ENCODE assay signal across 22 cellular contexts in the genomic region with DNA sequence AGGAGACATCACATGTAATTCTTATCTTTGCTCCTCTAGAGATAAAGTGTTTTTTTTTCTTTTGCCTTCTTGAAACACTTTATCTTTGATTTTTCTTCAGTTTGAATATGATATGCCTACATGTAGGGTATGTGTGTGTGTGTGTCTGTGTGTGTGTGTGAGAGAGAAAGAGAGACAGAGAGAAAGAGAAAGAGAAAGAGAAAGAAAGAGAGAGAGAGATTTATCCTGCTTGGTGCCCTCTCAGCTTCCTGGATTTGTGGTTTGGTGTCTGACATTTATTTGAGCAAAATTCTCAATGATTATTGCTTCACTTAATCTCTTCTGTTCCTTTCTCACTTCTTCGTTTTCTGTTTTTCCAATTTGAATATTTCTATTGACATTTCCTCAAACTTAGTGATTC.
DNase-seq lines count a peak whose midpoint lies in the region; ATAC-seq and TF ChIP-seq lines count a peak whose summit lies in the region.
"Had no signal": no experiment of that assay in that cellular context is flagged by ENCODE, and none has a peak within 500 bp of the region (broad histone marks: within the 10 kb centered on the region; RNA-seq: fewer than 3 reads in every experiment).

No MANE protein-coding gene starts in this region.

- peak; percentile 69 for DNase-seq in activated CD4-positive, alpha-beta T cell treated with anti-CD3 and anti-CD28 coated beads, Interleukin-2, amount 10 ng/mL, durations not matched to agents 24 days and 14 days
- DNase-seq in activated CD4-positive, alpha-beta T cell treated with anti-CD3 and anti-CD28 coated beads for 1 hour: no peak
- no peak for DNase-seq in CD8-positive, alpha-beta T cell
- DNase-seq in iPS-NIHi7 (ENCODE audit: extremely low spot score): no peak
- DNase-seq: activated effector memory CD4-positive, alpha-beta T cell treated with Interleukin-2 at 50 U/mL for 16 hours; BE2C; effector memory CD4-positive, alpha-beta T cell; NCI-H1694 treated with DMSO at 0.1 percent for 48 hours; NCI-H345; NCI-H82; pancreas; right lobe of liver; SJCRH30; stimulated activated CD4-positive, alpha-beta T cell treated with anti-CD3 and anti-CD28 coated beads, Interleukin-15, amount 100 ng/mL, for 24 hours; WERI-Rb-1 had no signal

- intact Hi-C loops in activated CD4-positive, alpha-beta T cell treated with anti-CD3 and anti-CD28 coated beads, Interleukin-2, amount 10 ng/mL, durations not matched to agents 24 days and 14 days (cut with micrococcal nuclease): no loop called here
- intact Hi-C loops in CD8-positive, alpha-beta T cell (cut with DNase I, micrococcal nuclease): no loop called here
- intact Hi-C loops in dendritic cell treated with granulocyte-macrophage colony-stimulating factor and Interleukin-4, amounts not matched to agents 40 ng/mL and 50 ng/mL, for 4 days (cut with micrococcal nuclease): no loop called here

- no peak overlapping the region for H3K4me3 ChIP-seq in CD8-positive, alpha-beta T cell (ENCODE audit: low read depth, low read length)
- H3K4me3 ChIP-seq: ascending aorta, pancreas, right lobe of liver, SJCRH30 had no signal

- peak overlapping the region; percentile 42 for H3K27ac Mint-ChIP-seq in activated CD4-positive, alpha-beta T cell treated with anti-CD3 and anti-CD28 coated beads, Interleukin-2, amount 10 ng/mL, durations not matched to agents 24 days and 14 days
- H3K27ac Mint-ChIP-seq in CD8-positive, alpha-beta T cell: peak overlapping the region; percentile 75
- peak overlapping the region; percentile 29 for H3K27ac Mint-ChIP-seq in T-helper 1 cell treated with Interleukin-12 subunit alpha and Interleukin-12 subunit beta and Interleukin-4 antibody, amounts not matched to agents 30 μg/mL and 1 μg/mL, for 36 hours
- H3K27ac Mint-ChIP-seq in dendritic cell treated with granulocyte-macrophage colony-stimulating factor and Interleukin-4, amounts not matched to agents 40 ng/mL and 50 ng/mL, for 4 days: peak overlapping the region; percentile 21
- H3K27ac Mint-ChIP-seq: memory B cell had no signal

- peaks cover 2% of the 10 kb centered on the region for H3K36me3 Mint-ChIP-seq in activated CD4-positive, alpha-beta T cell treated with anti-CD3 and anti-CD28 coated beads, Interleukin-2, amount 10 ng/mL, durations not matched to agents 24 days and 14 days (ENCODE audit: low read depth)
- peaks cover 2% of the 10 kb centered on the region for H3K36me3 Mint-ChIP-seq in CD8-positive, alpha-beta T cell
- peaks cover 2% of the 10 kb centered on the region for H3K36me3 Mint-ChIP-seq in T-helper 1 cell treated with Interleukin-12 subunit alpha and Interleukin-12 subunit beta and Interleukin-4 antibody, amounts not matched to agents 30 μg/mL and 1 μg/mL, for 36 hours (ENCODE audit: low read depth)
- no peaks in the 10 kb centered on the region for H3K36me3 Mint-ChIP-seq in dendritic cell treated with granulocyte-macrophage colony-stimulating factor and Interleukin-4, amounts not matched to agents 40 ng/mL and 50 ng/mL, for 4 days (ENCODE audit: low read depth)

- peaks cover 10% of the 10 kb centered on the region for H3K27me3 Mint-ChIP-seq in activated CD4-positive, alpha-beta T cell treated with anti-CD3 and anti-CD28 coated beads, Interleukin-2, amount 10 ng/mL, durations not matched to agents 24 days and 14 days
- no peaks in the 10 kb centered on the region for H3K27me3 Mint-ChIP-seq in CD8-positive, alpha-beta T cell (ENCODE audit: low read depth)
- peaks cover 10% of the 10 kb centered on the region for H3K27me3 Mint-ChIP-seq in T-helper 1 cell treated with Interleukin-12 subunit alpha and Interleukin-12 subunit beta and Interleukin-4 antibody, amounts not matched to agents 30 μg/mL and 1 μg/mL, for 36 hours (ENCODE audit: low read depth)
- no peaks in the 10 kb centered on the region for H3K27me3 Mint-ChIP-seq in dendritic cell treated with granulocyte-macrophage colony-stimulating factor and Interleukin-4, amounts not matched to agents 40 ng/mL and 50 ng/mL, for 4 days
- H3K27me3 Mint-ChIP-seq: memory B cell had no signal

- TF ChIP-seq CTCF in CD8-positive, alpha-beta T cell (IDR thresholded peaks at IDR 0.05): no peak

- peaks cover 7% of the 10 kb centered on the region for H3K4me1 ChIP-seq in CD8-positive, alpha-beta T cell (ENCODE audit: insufficient read depth, low read length)
- H3K4me1 ChIP-seq: ascending aorta, BE2C, pancreas, right lobe of liver, SJCRH30 had no signal

- ATAC-seq in CD8-positive, alpha-beta T cell: no peak
- ATAC-seq in HG02588 (IDR thresholded peaks at IDR 0.05; ENCODE audit: unreplicated experiment): no peak
- no peak for ATAC-seq in HG02852 (IDR thresholded peaks at IDR 0.05; ENCODE audit: unreplicated experiment)
- ATAC-seq: HepG2, pancreas, right lobe of liver had no signal

- H3K4me1 Mint-ChIP-seq in activated CD4-positive, alpha-beta T cell treated with anti-CD3 and anti-CD28 coated beads, Interleukin-2, amount 10 ng/mL, durations not matched to agents 24 days and 14 days: peaks cover 28% of the 10 kb centered on the region
- peaks cover 35% of the 10 kb centered on the region for H3K4me1 Mint-ChIP-seq in CD8-positive, alpha-beta T cell (ENCODE audit: low read depth)
- peaks cover 30% of the 10 kb centered on the region for H3K4me1 Mint-ChIP-seq in T-helper 1 cell treated with Interleukin-12 subunit alpha and Interleukin-12 subunit beta and Interleukin-4 antibody, amounts not matched to agents 30 μg/mL and 1 μg/mL, for 36 hours (ENCODE audit: low read depth)
- H3K4me1 Mint-ChIP-seq in dendritic cell treated with granulocyte-macrophage colony-stimulating factor and Interleukin-4, amounts not matched to agents 40 ng/mL and 50 ng/mL, for 4 days (ENCODE audit: low read depth): peaks cover 28% of the 10 kb centered on the region

- peak overlapping the region; percentile 57 for H3K4me3 Mint-ChIP-seq in activated CD4-positive, alpha-beta T cell treated with anti-CD3 and anti-CD28 coated beads, Interleukin-2, amount 10 ng/mL, durations not matched to agents 24 days and 14 days
- H3K4me3 Mint-ChIP-seq in CD8-positive, alpha-beta T cell: peak overlapping the region; percentile 29
- peak overlapping the region; percentile 68 for H3K4me3 Mint-ChIP-seq in T-helper 1 cell treated with Interleukin-12 subunit alpha and Interleukin-12 subunit beta and Interleukin-4 antibody, amounts not matched to agents 30 μg/mL and 1 μg/mL, for 36 hours
- H3K4me3 Mint-ChIP-seq in dendritic cell treated with granulocyte-macrophage colony-stimulating factor and Interleukin-4, amounts not matched to agents 40 ng/mL and 50 ng/mL, for 4 days: no peak overlapping the region
- H3K4me3 Mint-ChIP-seq: memory B cell had no signal

- H3K9me3 Mint-ChIP-seq in activated CD4-positive, alpha-beta T cell treated with anti-CD3 and anti-CD28 coated beads, Interleukin-2, amount 10 ng/mL, durations not matched to agents 24 days and 14 days: peaks cover 4% of the 10 kb centered on the region
- peaks cover 3% of the 10 kb centered on the region for H3K9me3 Mint-ChIP-seq in CD8-positive, alpha-beta T cell
- no peaks in the 10 kb centered on the region for H3K9me3 Mint-ChIP-seq in T-helper 1 cell treated with Interleukin-12 subunit alpha and Interleukin-12 subunit beta and Interleukin-4 antibody, amounts not matched to agents 30 μg/mL and 1 μg/mL, for 36 hours
- peaks cover 7% of the 10 kb centered on the region for H3K9me3 Mint-ChIP-seq in dendritic cell treated with granulocyte-macrophage colony-stimulating factor and Interleukin-4, amounts not matched to agents 40 ng/mL and 50 ng/mL, for 4 days
- H3K9me3 Mint-ChIP-seq: memory B cell had no signal

- H3K9me3 ChIP-seq in CD8-positive, alpha-beta T cell (ENCODE audit: low read length): no peaks in the 10 kb centered on the region
- H3K9me3 ChIP-seq: ascending aorta, BE2C, pancreas, right lobe of liver, SJCRH30 had no signal

- no peaks in the 10 kb centered on the region for H3K36me3 ChIP-seq in CD8-positive, alpha-beta T cell (ENCODE audit: insufficient read depth, low read length)
- H3K36me3 ChIP-seq: ascending aorta, BE2C, pancreas, right lobe of liver, SJCRH30, WERI-Rb-1 had no signal

- no peak overlapping the region for H3K27ac ChIP-seq in CD8-positive, alpha-beta T cell (ENCODE audit: low read depth, low read length)
- H3K27ac ChIP-seq: ascending aorta, pancreas, right lobe of liver, SJCRH30, WERI-Rb-1 had no signal

- POLR2A ChIA-PET in CD8-positive, alpha-beta T cell (lab: Charles Lee): no interaction called here

- CTCF ChIA-PET in CD8-positive, alpha-beta T cell (lab: Charles Lee): interaction anchor here (0.7 kb wide), 1 partner anchor 60 kb away, joined by 3 read pairs; no protein-coding TSS in a partner anchor

- no peaks in the 10 kb centered on the region for H3K27me3 ChIP-seq in CD8-positive, alpha-beta T cell (ENCODE audit: insufficient read depth, low read length)
- H3K27me3 ChIP-seq: ascending aorta, BE2C, pancreas, right lobe of liver, SJCRH30 had no signal

Comparison
In these comparisons a context has a peak if more than half of its experiments do, and no peak if none do; other contexts are left out.
1. H3K27ac Mint-ChIP-seq: peak in every context shown above with its lines; median percentile 75 in CD8-positive, alpha-beta T cell; 42 in activated CD4-positive, alpha-beta T cell treated with anti-CD3 and anti-CD28 coated beads, Interleukin-2, amount 10 ng/mL, durations not matched to agents 24 days and 14 days; 29 in T-helper 1 cell treated with Interleukin-12 subunit alpha and Interleukin-12 subunit beta and Interleukin-4 antibody, amounts not matched to agents 30 μg/mL and 1 μg/mL, for 36 hours; 21 in dendritic cell treated with granulocyte-macrophage colony-stimulating factor and Interleukin-4, amounts not matched to agents 40 ng/mL and 50 ng/mL, for 4 days.